ENCODE assay signal across 15 cellular contexts in the genomic region with DNA sequence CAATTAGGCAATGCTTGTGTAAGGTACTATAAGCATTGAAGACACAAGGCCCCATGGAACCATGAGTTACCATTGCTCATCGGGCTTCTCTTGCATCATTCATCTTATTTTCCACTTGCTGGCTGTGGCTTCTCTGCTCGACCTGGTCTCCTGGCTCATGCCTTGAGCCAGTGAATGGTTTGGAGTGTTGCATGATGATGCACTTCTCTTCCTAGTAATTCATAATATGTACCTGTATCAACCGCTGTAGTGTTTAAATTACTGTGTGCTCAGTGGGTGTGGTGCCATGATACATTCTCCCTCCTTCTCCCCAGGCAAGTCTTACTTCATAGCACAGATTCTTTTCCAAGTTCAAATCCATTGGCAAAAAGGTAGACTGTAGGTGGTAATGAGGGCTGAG.
DNase-seq lines count a peak whose midpoint lies in the region; TF ChIP-seq lines count a peak whose summit lies in the region.
"Had no signal": no experiment of that assay in that cellular context is flagged by ENCODE, and none has a peak within 500 bp of the region (broad histone marks: within the 10 kb centered on the region; RNA-seq: fewer than 3 reads in every experiment).

No MANE protein-coding gene starts in this region.

- no peaks in the 10 kb centered on the region for H3K4me1 Mint-ChIP-seq in activated T-cell treated with anti-CD3 and anti-CD28 coated beads, Interleukin-2, amount 50 U/mL, for 24 hours (ENCODE audit: low read depth)
- H3K4me1 Mint-ChIP-seq: CD4-positive, alpha-beta memory T cell; IgD-negative memory B cell had no signal

- H2AFZ ChIP-seq in PC-9 (peak overlapping the region; percentile 2; the same call in 1 of the 2 replicates), smooth muscle cell (ENCODE audit: low read depth) (no peak overlapping the region)

- no TSS peak for BruUV-seq in PC-9 (replicated peaks; lab: Mats Ljungman, UMichigan)

- no peak overlapping the region for H3K9ac ChIP-seq in smooth muscle cell (ENCODE audit: low read depth)

- H3K4me3 ChIP-seq in PC-9, result no peak overlapping the region
- H3K4me3 ChIP-seq in esophagus (ENCODE audit: low read depth in 1 of 2, low read length in 2 of 2), result no peak overlapping the region
- no peak overlapping the region for H3K4me3 ChIP-seq in smooth muscle cell
- H3K4me3 ChIP-seq in H7 (ENCODE audit: insufficient read depth, low read depth, low read length), result no peak overlapping the region

- no peaks in the 10 kb centered on the region for H3K9me3 Mint-ChIP-seq in activated T-cell treated with anti-CD3 and anti-CD28 coated beads, Interleukin-2, amount 50 U/mL, for 24 hours
- H3K9me3 Mint-ChIP-seq: CD4-positive, alpha-beta memory T cell had no signal

- no peaks in the 10 kb centered on the region for H3K79me2 ChIP-seq in PC-9 (ENCODE audit: low read depth)
- H3K79me2 ChIP-seq in smooth muscle cell (ENCODE audit: low read depth), result no peaks in the 10 kb centered on the region

- POLR2A ChIA-PET in PC-9 (lab: Charles Lee; ENCODE audit: unreplicated experiment), result interaction anchor here (0.7 kb wide), 1 partner anchor 15 kb away, joined by 5 read pairs; no protein-coding TSS in a partner anchor

- H4K20me1 ChIP-seq in PC-9 (ENCODE audit: insufficient read depth) (no peaks in the 10 kb centered on the region), smooth muscle cell (ENCODE audit: low read depth) (no peaks in the 10 kb centered on the region)

- WGBS in esophagus, 2 donors, result 49 to 55% methylated on average over 3 of the region's 3 CpGs
- 85% methylated on average over 3 of the region's 3 CpGs for WGBS in smooth muscle cell (ENCODE audit: low lambda C conversion rate)

- H3F3A ChIP-seq in PC-9 (ENCODE audit: insufficient read depth, low read depth) (peaks cover 6% of the 10 kb centered on the region), smooth muscle cell (ENCODE audit: low read depth) (no peaks in the 10 kb centered on the region)

- no peak overlapping the region for H3K27ac Mint-ChIP-seq in activated T-cell treated with anti-CD3 and anti-CD28 coated beads, Interleukin-2, amount 50 U/mL, for 24 hours
- H3K27ac Mint-ChIP-seq: CD4-positive, alpha-beta memory T cell; IgD-negative memory B cell had no signal

- H3K4me1 ChIP-seq in PC-9 (replicated peaks; ENCODE audit: insufficient read depth), result no peaks in the 10 kb centered on the region; the same call in 1 of the 2 replicates
- peaks cover 0 to 2% of the 10 kb centered on the region in 2 donors for H3K4me1 ChIP-seq in esophagus (ENCODE audit: control insufficient read depth in 2 of 2, insufficient read depth in 2 of 2, low read length in 1 of 2)
- H3K4me1 ChIP-seq in smooth muscle cell (ENCODE audit: low read depth), result no peaks in the 10 kb centered on the region
- H3K4me1 ChIP-seq: BE2C had no signal

- peak; percentile 3 for DNase-seq in HS-5 (ENCODE audit: low read depth)
- peak; percentile 12 to 87 for DNase-seq in PC-9
- no peak for DNase-seq in smooth muscle cell (lab: John Stamatoyannopoulos, UW; ENCODE audit: unreplicated experiment)
- DNase-seq in AG08396 (ENCODE audit: low spot score), result no peak
- DNase-seq in H7, result no peak
- no peak for DNase-seq in activated T-cell treated with anti-CD3 and anti-CD28 coated beads, Interleukin-2, amount 50 U/mL, for 24 hours
- DNase-seq: BE2C; CD4-positive, alpha-beta memory T cell; DMS79; GOT3; NCI-H1436; NCI-H2029 treated with DMSO at 0.1 percent for 48 hours; NCI-H524 treated with DMSO at 0.1 percent for 48 hours had no signal

- H3K36me3 Mint-ChIP-seq in activated T-cell treated with anti-CD3 and anti-CD28 coated beads, Interleukin-2, amount 50 U/mL, for 24 hours (ENCODE audit: low read depth), result no peaks in the 10 kb centered on the region
- H3K36me3 Mint-ChIP-seq: CD4-positive, alpha-beta memory T cell had no signal

- H3K4me3 Mint-ChIP-seq in activated T-cell treated with anti-CD3 and anti-CD28 coated beads, Interleukin-2, amount 50 U/mL, for 24 hours, result no peak overlapping the region
- H3K4me3 Mint-ChIP-seq: CD4-positive, alpha-beta memory T cell; IgD-negative memory B cell had no signal

- H3K27me3 Mint-ChIP-seq in activated T-cell treated with anti-CD3 and anti-CD28 coated beads, Interleukin-2, amount 50 U/mL, for 24 hours, result no peaks in the 10 kb centered on the region
- H3K27me3 Mint-ChIP-seq: CD4-positive, alpha-beta memory T cell had no signal

- intact Hi-C loops in PC-9 (cut with micrococcal nuclease; ENCODE audit: unreplicated experiment), result no loop called here

- H3K27ac ChIP-seq in PC-9 (peak overlapping the region; percentile 49), esophagus (ENCODE audit: low read depth in 2 of 2, low read length in 1 of 2) (peak overlapping the region; percentile 42 to 64), smooth muscle cell (ENCODE audit: low read depth) (peak overlapping the region; percentile 42)

- no peaks in the 10 kb centered on the region for H3K9me2 ChIP-seq in PC-9 (ENCODE audit: insufficient read depth)

- H3K27me3 ChIP-seq in PC-9 (ENCODE audit: insufficient read depth, low read depth) (no peaks in the 10 kb centered on the region), esophagus (ENCODE audit: control insufficient read depth in 1 of 2, insufficient read depth in 2 of 2, low read length in 2 of 2) (no peaks in the 10 kb centered on the region), smooth muscle cell (ENCODE audit: low read depth) (no peaks in the 10 kb centered on the region), H7 (ENCODE audit: control insufficient read depth, insufficient read depth, low read length) (no peaks in the 10 kb centered on the region)
- H3K27me3 ChIP-seq: BE2C had no signal

- CTCF ChIA-PET in PC-9 (lab: Charles Lee), result no interaction called here

- H3K36me3 ChIP-seq in PC-9 (ENCODE audit: low read depth) (no peaks in the 10 kb centered on the region), esophagus (ENCODE audit: control insufficient read depth in 2 of 2, insufficient read depth in 2 of 2, low read length in 1 of 2) (no peaks in the 10 kb centered on the region), smooth muscle cell (ENCODE audit: low read depth) (no peaks in the 10 kb centered on the region), H7 (replicated peaks; ENCODE audit: control insufficient read depth, insufficient read depth, low read length) (no peaks in the 10 kb centered on the region)
- H3K36me3 ChIP-seq: BE2C had no signal

- no peaks in the 10 kb centered on the region for H3K9me3 ChIP-seq in PC-9 (ENCODE audit: insufficient read depth, low read depth)
- H3K9me3 ChIP-seq in esophagus (ENCODE audit: control insufficient read depth in 2 of 2, insufficient read depth in 1 of 2, low read depth in 1 of 2, low read length in 1 of 2), result no peaks in the 10 kb centered on the region
- H3K9me3 ChIP-seq in smooth muscle cell (replicated peaks; ENCODE audit: low read depth), result no peaks in the 10 kb centered on the region
- H3K9me3 ChIP-seq: BE2C had no signal

- TF ChIP-seq CTCF in PC-9 (conservative IDR thresholded peaks at IDR 0.05) (no peak), smooth muscle cell (IDR thresholded peaks at IDR 0.05; ENCODE audit: borderline replicate concordance, insufficient read depth, poor library complexity, severe bottlenecking) (no peak)

- H3K4me2 ChIP-seq in PC-9, result peak overlapping the region; percentile 11; the same call in 1 of the 2 replicates
- H3K4me2 ChIP-seq in smooth muscle cell, result no peak overlapping the region

Comparison
In these comparisons a context has a peak if more than half of its experiments do, and no peak if none do; other contexts are left out.
1. DNase-seq: peak in HS-5 (single experiment) and PC-9 (2 of 2); none in smooth muscle cell (single experiment), AG08396 (single experiment), H7 (single experiment) and activated T-cell treated with anti-CD3 and anti-CD28 coated beads, Interleukin-2, amount 50 U/mL, for 24 hours (single experiment).
2. Peak in every context shown above with its lines, with median percentiles within 50 percentile points of each other: H3K27ac ChIP-seq.